In the genomic region with DNA sequence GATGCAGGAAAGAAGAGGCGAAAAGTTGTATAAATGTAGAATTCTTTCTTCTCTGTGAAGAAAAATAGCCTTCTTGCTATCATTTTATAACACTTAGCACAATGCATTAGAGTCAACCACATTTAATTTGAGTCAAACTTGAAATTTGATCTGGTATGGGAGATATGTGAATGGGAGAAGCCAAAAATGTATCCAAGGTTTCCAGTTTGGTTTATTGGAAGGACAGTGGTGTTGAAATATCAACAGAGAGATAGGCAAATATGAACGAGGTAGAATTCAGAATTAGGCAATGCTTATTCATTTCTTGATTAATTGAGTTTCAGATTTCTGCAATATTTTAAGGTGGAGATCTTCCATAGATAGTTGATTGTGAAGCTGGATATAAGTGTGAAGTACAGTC, we compare ENCODE assay signal across 14 cellular contexts.
A peak's percentile ranks its signal among the peaks of the same experiment; 100 is the strongest.
DNase-seq lines count a peak whose midpoint lies in the region; ATAC-seq and TF ChIP-seq lines count a peak whose summit lies in the region.
"Had no signal": no experiment of that assay in that cellular context is flagged by ENCODE, and none has a peak within 500 bp of the region (broad histone marks: within the 10 kb centered on the region; RNA-seq: fewer than 3 reads in every experiment).

No MANE protein-coding gene starts in this region.

- peak; percentile 17 for DNase-seq in amniotic epithelial cell (ENCODE audit: low read depth)
- DNase-seq in fibroblast of peridontal ligament (ENCODE audit: extremely low read depth): peak; percentile 38
- no peak for DNase-seq in omental fat pad (ENCODE audit: low spot score)
- no peak for DNase-seq in GM03348 (ENCODE audit: low spot score)
- DNase-seq in effector CD4-positive, alpha-beta T cell: no peak
- DNase-seq in hippocampal formation (lab: John Stamatoyannopoulos, UW): no peak
- DNase-seq: C1 segment of cervical spinal cord; Calu3; CD4-positive, alpha-beta memory T cell; COR-L47; DMS53; GF-D8; GOT3; HFFc6 had no signal

- TF ChIP-seq CTCF in omental fat pad (IDR thresholded peaks at IDR 0.05): no peak

- ATAC-seq in omental fat pad (ENCODE audit: low FRiP score): peak; percentile 57

Comparison
In these comparisons a context has a peak if more than half of its experiments do, and no peak if none do; other contexts are left out.
1. DNase-seq: peak in amniotic epithelial cell (single experiment) and fibroblast of peridontal ligament (single experiment); none in omental fat pad (single experiment), GM03348 (single experiment), effector CD4-positive, alpha-beta T cell (single experiment) and hippocampal formation (0 of 2).